In the genomic region with DNA sequence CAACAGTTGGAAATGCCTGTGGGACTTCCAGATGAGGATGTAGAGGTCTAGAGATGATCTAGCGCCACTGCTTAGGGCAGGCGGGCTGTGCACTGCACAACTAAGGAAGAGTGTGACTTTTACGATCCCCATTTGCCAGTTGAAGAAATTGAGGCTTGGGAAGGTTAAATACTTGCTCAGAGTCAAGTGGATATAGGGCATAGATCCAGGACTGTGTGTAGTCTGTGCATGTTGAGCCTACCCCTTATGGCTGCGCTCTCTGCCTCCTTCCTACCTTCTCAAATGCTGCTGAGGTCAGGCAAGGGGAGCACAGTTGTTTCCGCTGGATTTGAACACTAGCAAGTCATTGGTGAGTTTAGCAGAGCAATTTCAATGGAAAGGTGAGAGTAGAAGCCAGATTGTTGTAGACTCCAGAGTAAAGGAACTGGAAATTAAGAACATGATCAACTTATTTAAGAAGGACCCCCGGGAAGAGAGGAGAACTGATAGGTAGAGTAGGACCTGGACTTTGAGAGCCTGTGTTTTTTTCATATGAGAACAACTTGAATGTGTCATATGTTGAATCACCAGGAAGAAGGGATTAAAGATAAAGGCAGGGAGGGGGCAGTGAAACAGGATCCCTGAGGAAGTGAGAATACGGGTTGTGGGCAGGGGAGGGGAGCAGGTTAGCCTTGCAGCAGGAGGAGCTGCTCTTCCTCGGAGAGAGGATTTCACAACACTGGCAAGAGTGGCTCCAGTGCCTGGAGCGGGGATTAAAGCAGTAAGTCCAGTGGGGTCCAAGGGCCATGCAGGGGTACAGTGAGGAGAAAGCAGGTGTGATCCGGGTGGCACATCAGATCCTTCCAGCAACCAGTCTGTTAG, we compare ENCODE assay signal across 8 cellular contexts. TPM values are rescaled to one million over a fixed set of nuclear protein-coding genes. Genes with fewer than 3 reads are reported as not detected.
DNase-seq lines count a peak whose midpoint lies in the region; ATAC-seq and TF ChIP-seq lines count a peak whose summit lies in the region.
"Had no signal": no experiment of that assay in that cellular context is flagged by ENCODE, and none has a peak within 500 bp of the region (broad histone marks: within the 10 kb centered on the region; RNA-seq: fewer than 3 reads in every experiment).

No MANE protein-coding gene starts in this region.

- peaks cover 3% of the 10 kb centered on the region for H3K27me3 Mint-ChIP-seq in nephron progenitor cell (ENCODE audit: low read depth, poor library complexity)
- peaks cover 84% of the 10 kb centered on the region for H3K27me3 Mint-ChIP-seq in progenitor cell of endocrine pancreas

- TF ChIP-seq CTCF in GM12864 (IDR thresholded peaks at IDR 0.05; ENCODE audit: low read depth, low read length, missing control alignments) = peak; percentile 29
- TF ChIP-seq CTCF in cardiac fibroblast (IDR thresholded peaks at IDR 0.05; ENCODE audit: low read depth, low read length) = no peak
- no peak for TF ChIP-seq CTCF in nephron progenitor cell (IDR thresholded peaks at IDR 0.05)
- no peak for TF ChIP-seq CTCF in progenitor cell of endocrine pancreas (IDR thresholded peaks at IDR 0.05; ENCODE audit: unreplicated experiment)

- H3K4me3 Mint-ChIP-seq in nephron progenitor cell (peak overlapping the region; percentile 60), progenitor cell of endocrine pancreas (ENCODE audit: low read depth) (no peak overlapping the region)

- H3K4me3 ChIP-seq in GM12864 (ENCODE audit: low read depth, low read length) (peak overlapping the region; percentile 24), cardiac fibroblast (replicated peaks in 1 of 2; ENCODE audit: low read depth in 2 of 2, low read length in 2 of 2) (peak overlapping the region in 1 of 2 donors; percentile 97)

- peaks cover 51% of the 10 kb centered on the region for H3K4me1 Mint-ChIP-seq in nephron progenitor cell
- H3K4me1 Mint-ChIP-seq in progenitor cell of endocrine pancreas (ENCODE audit: low read depth) = peaks cover 37% of the 10 kb centered on the region

- ATAC-seq in GM21737 (IDR thresholded peaks at IDR 0.05; ENCODE audit: unreplicated experiment) = no peak

- H3K36me3 Mint-ChIP-seq in nephron progenitor cell (ENCODE audit: low read depth) (no peaks in the 10 kb centered on the region), progenitor cell of endocrine pancreas (ENCODE audit: insufficient read depth) (peaks cover 2% of the 10 kb centered on the region)

- H3K27ac Mint-ChIP-seq in nephron progenitor cell (no peak overlapping the region), progenitor cell of endocrine pancreas (no peak overlapping the region)

- DNase-seq in GM12864 (ENCODE audit: low read depth) = no peak
- peak; percentile 37 to 84 for DNase-seq in NCI-H524 (lab: John Stamatoyannopoulos, UW)
- peak; percentile 83 to 84 for DNase-seq in cardiac fibroblast (ENCODE audit: low read depth in 2 of 2)
- no peak for DNase-seq in nephron progenitor cell
- no peak for DNase-seq in progenitor cell of endocrine pancreas (ENCODE audit: low spot score, unreplicated experiment)
- no peak for DNase-seq in cortex of kidney (lab: John Stamatoyannopoulos, UW)

- H3K9me3 Mint-ChIP-seq in nephron progenitor cell = no peaks in the 10 kb centered on the region
- H3K9me3 Mint-ChIP-seq in progenitor cell of endocrine pancreas (ENCODE audit: low read depth) = no peaks in the 10 kb centered on the region

RNA-seq across cellular contexts. Expression of gene CAPN2, which starts 2.7 kb away (rescaled TPM):
- 20.3 and 33.8 TPM in 2 replicates for total RNA-seq in progenitor cell of endocrine pancreas

RNA-seq across cellular contexts. Expression of gene CAPN8, which starts 49.6 kb away (rescaled TPM):
- total RNA-seq in progenitor cell of endocrine pancreas = 1.3 and 2.2 TPM in 2 replicates
- total RNA-seq: activated CD8-positive, alpha-beta memory T cell treated with anti-CD3 and anti-CD28 coated beads for 36 hours had no signal

Comparison
In these comparisons a context has a peak if more than half of its experiments do, and no peak if none do; other contexts are left out.
1. DNase-seq: peak in NCI-H524 (2 of 2) and cardiac fibroblast (2 of 2); none in GM12864 (single experiment), nephron progenitor cell (single experiment), progenitor cell of endocrine pancreas (single experiment) and cortex of kidney (single experiment).